In genomic region chr2:88739985-88740600, GRCh38 we compare ENCODE assay signal across 8 cellular contexts. TPM values are rescaled to one million over a fixed set of nuclear protein-coding genes. Genes with fewer than 3 reads are reported as not detected.
DNase-seq lines count a peak whose midpoint lies in the region; TF ChIP-seq lines count a peak whose summit lies in the region.

No MANE protein-coding gene starts in this region.

- H3K27ac Mint-ChIP-seq in HFFc6, result no peak overlapping the region

- peak; percentile 25 to 71 (median 35) for DNase-seq in NCI-H1417 (lab: John Stamatoyannopoulos, UW)
- no peak for DNase-seq in NCI-H1417 treated with DMSO at 0.1 percent for 48 hours (lab: John Stamatoyannopoulos, UW)
- DNase-seq in HFFc6, result peak; percentile 61
- peak; percentile 18 for DNase-seq in NCI-H1105 (lab: John Stamatoyannopoulos, UW)
- peak; percentile 46 for DNase-seq in T1000 (lab: John Stamatoyannopoulos, UW)
- peak; percentile 85 for DNase-seq in astrocyte of the hippocampus (ENCODE audit: low read depth, low spot score)
- peak; percentile 66 for DNase-seq in iPS DF 6.9 (ENCODE audit: low read depth, low spot score)
- DNase-seq in stimulated activated CD4-positive, alpha-beta T cell treated with anti-CD3 and anti-CD28 coated beads, Interleukin-12 subunit alpha, Interleukin-12 subunit beta, amount 100 ng/mL, for 48 hours (ENCODE audit: low read depth in 2 of 3, low spot score in 1 of 3), result peak; percentile 57 to 82 (median 58)

- H3K9me3 Mint-ChIP-seq in HFFc6, result no peaks in the 10 kb centered on the region

- no peaks in the 10 kb centered on the region for H3K9me3 ChIP-seq in iPS DF 6.9 (ENCODE audit: control insufficient read depth, insufficient read depth, low read length)

- H3K4me3 Mint-ChIP-seq in HFFc6, result no peak overlapping the region

- H3K4me3 ChIP-seq in iPS DF 6.9 (ENCODE audit: low read length), result no peak overlapping the region

- peak; percentile 97 for TF ChIP-seq CTCF in HFFc6 (IDR thresholded peaks at IDR 0.05)

- peaks cover 41% of the 10 kb centered on the region for H3K36me3 Mint-ChIP-seq in HFFc6 (ENCODE audit: low read depth)

- no peaks in the 10 kb centered on the region for H3K4me1 ChIP-seq in iPS DF 6.9 (ENCODE audit: control insufficient read depth, insufficient read depth, low read length)

- H3K27me3 Mint-ChIP-seq in HFFc6 (ENCODE audit: insufficient read depth), result no peaks in the 10 kb centered on the region; the same call in 1 of the 2 replicates

- H3K4me1 Mint-ChIP-seq in HFFc6 (ENCODE audit: low read depth), result peaks cover 30% of the 10 kb centered on the region

- no peak overlapping the region for H3K27ac ChIP-seq in iPS DF 6.9 (ENCODE audit: low read length)

- no CpG with 5 or more reads among the region's 7 CpGs for WGBS in iPS DF 6.9 (ENCODE audit: insufficient coverage, insufficient read length)

- no peaks in the 10 kb centered on the region for H3K27me3 ChIP-seq in iPS DF 6.9 (ENCODE audit: control insufficient read depth, insufficient read depth, low read length)

- H3K36me3 ChIP-seq in iPS DF 6.9 (ENCODE audit: control insufficient read depth, insufficient read depth, low read length), result peaks cover 3% of the 10 kb centered on the region; the same call in 1 of the 2 replicates

RNA-seq across cellular contexts. Expression of gene RPIA, which starts 48.6 kb away (rescaled TPM):
- 10 to 100 TPM; 10.1 to 12.2 (median 10.8) TPM for total RNA-seq in HFFc6 (2021; fragmentation: NEBNext Ultra II Directional; extraction: Animal tissue kit (Norgen Biotek cat#: 25700))
